19 cellular contexts compared by ENCODE assay signal in the genomic region with DNA sequence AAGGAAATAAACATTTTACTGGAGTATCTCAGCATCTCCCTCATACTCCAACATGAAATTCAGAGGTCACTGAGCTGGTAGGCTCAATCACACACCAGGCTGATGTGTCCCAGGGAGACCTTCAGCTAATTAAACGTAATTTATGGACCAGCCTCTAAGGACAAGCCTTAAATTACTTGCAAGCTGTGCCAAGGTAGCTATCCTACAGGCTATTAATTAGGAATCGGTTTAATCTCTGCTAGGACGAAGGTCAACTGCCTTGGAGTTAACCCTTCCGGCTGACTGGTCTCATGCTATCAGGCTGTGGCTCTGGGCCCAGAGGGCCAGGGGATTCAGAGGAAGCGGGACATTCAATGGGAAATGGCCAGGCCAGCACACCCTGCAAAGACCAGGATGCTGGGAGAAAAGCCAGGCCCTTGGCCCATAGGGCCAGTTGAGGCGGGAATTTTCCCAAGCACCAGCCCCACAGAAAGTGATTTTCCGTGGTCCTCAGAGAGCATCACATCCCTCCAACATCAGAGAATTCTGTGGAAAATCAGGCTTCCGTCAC. TPM values are rescaled to one million over a fixed set of nuclear protein-coding genes. Genes with fewer than 3 reads are reported as not detected.
A peak's percentile ranks its signal among the peaks of the same experiment; 100 is the strongest.
DNase-seq lines count a peak whose midpoint lies in the region; ATAC-seq and TF ChIP-seq lines count a peak whose summit lies in the region.
"Had no signal": no experiment of that assay in that cellular context is flagged by ENCODE, and none has a peak within 500 bp of the region (broad histone marks: within the 10 kb centered on the region; RNA-seq: fewer than 3 reads in every experiment).

No MANE protein-coding gene starts in this region.

- H3K9me3 ChIP-seq in liver (ENCODE audit: control insufficient read depth in 4 of 4, low read length in 3 of 4) (no peaks in the 10 kb centered on the region), stomach smooth muscle (ENCODE audit: control insufficient read depth in 2 of 2, low read length in 2 of 2) (no peaks in the 10 kb centered on the region)
- H3K9me3 ChIP-seq: Caco-2, suprapubic skin had no signal

- TF ChIP-seq RAD21 in liver (IDR thresholded peaks at IDR 0.05), result peak in 1 of 2 donors; percentile 5

- H3K4me1 ChIP-seq in liver (ENCODE audit: control insufficient read depth in 4 of 4, insufficient read depth in 4 of 4, low read length in 3 of 4) (peaks cover 44 to 92% (median 85%) of the 10 kb centered on the region in 4 donors), stomach smooth muscle (ENCODE audit: control insufficient read depth, insufficient read depth, low read length) (peaks cover 87% of the 10 kb centered on the region)

- ATAC-seq in GM21717 (IDR thresholded peaks at IDR 0.05; ENCODE audit: unreplicated experiment) (no peak), WTC11 (no peak)
- ATAC-seq: sciatic nerve had no signal

- H3K4me3 Mint-ChIP-seq in brain (no peak overlapping the region), WTC11 (no peak overlapping the region)

- H3K4me3 ChIP-seq in liver (ENCODE audit: low read depth in 1 of 3, low read length in 3 of 3), result no peak overlapping the region
- no peak overlapping the region for H3K4me3 ChIP-seq in stomach smooth muscle (ENCODE audit: low read length in 2 of 2)
- H3K4me3 ChIP-seq: neural progenitor cell, suprapubic skin had no signal

- DNase-seq in NCI-H82 treated with DMSO at 0.1 percent for 48 hours (lab: John Stamatoyannopoulos, UW; ENCODE audit: unreplicated experiment), result peak; percentile 63
- DNase-seq in NCI-H524 (lab: John Stamatoyannopoulos, UW), result no peak
- DNase-seq in WTC11 (ENCODE audit: low spot score), result no peak
- DNase-seq: activated effector memory CD4-positive, alpha-beta T cell treated with Interleukin-2 at 50 U/mL for 16 hours; Caco-2; NCI-H146; SIG-M5; stimulated activated CD4-positive, alpha-beta T cell treated with anti-CD3 and anti-CD28 coated beads, Interleukin-4, amount 100 ng/mL, for 1 hour; T-helper 2 cell had no signal

- peak overlapping the region; percentile 37 to 40 for H3K9ac ChIP-seq in liver (ENCODE audit: low read depth in 1 of 2, low read length in 2 of 2)
- H3K9ac ChIP-seq in stomach smooth muscle (ENCODE audit: low read length in 2 of 2), result no peak overlapping the region
- H3K9ac ChIP-seq: neural progenitor cell had no signal

- no peaks in the 10 kb centered on the region for H3K27me3 ChIP-seq in liver (ENCODE audit: control insufficient read depth in 4 of 4, insufficient read depth in 4 of 4, low read length in 3 of 4)
- H3K27me3 ChIP-seq in stomach smooth muscle (ENCODE audit: control insufficient read depth in 1 of 2, insufficient read depth in 2 of 2, low read length in 2 of 2), result no peaks in the 10 kb centered on the region
- H3K27me3 ChIP-seq: suprapubic skin had no signal

- peaks cover 0 to 9% (median 0%) of the 10 kb centered on the region in 5 experiments for H3K9me3 Mint-ChIP-seq in brain
- no peaks in the 10 kb centered on the region for H3K9me3 Mint-ChIP-seq in WTC11
- H3K9me3 Mint-ChIP-seq: neural progenitor cell had no signal

- no peaks in the 10 kb centered on the region for H3K36me3 Mint-ChIP-seq in brain
- H3K36me3 Mint-ChIP-seq in WTC11, result 0 out of 2 replicates have a peak, but pooled peaks cover 2% of the 10 kb centered on the region
- H3K36me3 Mint-ChIP-seq: neural progenitor cell had no signal

- H3K27ac ChIP-seq in liver (ENCODE audit: low read depth in 1 of 2, low read length in 2 of 2) (peak overlapping the region; percentile 94 to 96), stomach smooth muscle (ENCODE audit: low read length) (peak overlapping the region; percentile 94)
- H3K27ac ChIP-seq: epithelial cell of prostate, neural progenitor cell had no signal

- POLR2A ChIA-PET in WTC11 (lab: Charles Lee), result interaction anchor here (0.9 kb wide), 1 partner anchor 17 kb away, joined by 3 read pairs; no protein-coding TSS in a partner anchor

- H3K36me3 ChIP-seq in liver (ENCODE audit: control insufficient read depth in 4 of 4, insufficient read depth in 3 of 4, low read depth in 1 of 4, low read length in 3 of 4) (peaks cover 0 to 4% (median 1%) of the 10 kb centered on the region in 4 donors), stomach smooth muscle (ENCODE audit: control insufficient read depth in 2 of 2, insufficient read depth in 2 of 2, low read length in 2 of 2) (peaks cover 0 to 3% of the 10 kb centered on the region in 2 donors)
- H3K36me3 ChIP-seq: neural progenitor cell had no signal

- 47% methylated on average over 8 of the region's 8 CpGs for WGBS in liver

- H3K27me3 Mint-ChIP-seq in brain (peaks cover 5% of the 10 kb centered on the region), WTC11 (ENCODE audit: low read depth) (peaks cover 5% of the 10 kb centered on the region; the same call in 1 of the 2 replicates)

- TF ChIP-seq CTCF in brain (conservative IDR thresholded peaks at IDR 0.05), result no peak
- no peak for TF ChIP-seq CTCF in liver (IDR thresholded peaks at IDR 0.05; ENCODE audit: low read depth, low read length, missing input control)
- TF ChIP-seq CTCF in WTC11 (IDR thresholded peaks at IDR 0.05), result no peak

- CTCF ChIA-PET in WTC11 (lab: Charles Lee), result interaction anchor here (1.2 to 8.2 kb wide), 2 partner anchors 21 to 61 kb away, joined by 3 to 67 read pairs; partner anchors contain the start of gene DHRS3

- H3K4me1 Mint-ChIP-seq in brain (peaks cover 65% of the 10 kb centered on the region), WTC11 (peaks cover 66% of the 10 kb centered on the region)

- H3K27ac Mint-ChIP-seq in brain (peak overlapping the region in 3 of 5 experiments; percentile 18 to 71 (median 36)), WTC11 (no peak overlapping the region)
- H3K27ac Mint-ChIP-seq: neural progenitor cell had no signal

TF ChIP-seq in liver, 16 proteins besides CTCF, POLR2A, EP300 and RAD21:
- TF ChIP-seq HNF4A (conservative IDR thresholded peaks at IDR 0.05) (no peak), NR2F2 (IDR thresholded peaks at IDR 0.05) (peak; percentile 26), RXRA (IDR thresholded peaks at IDR 0.05) (peak in 1 of 2 donors; percentile 9)

TF ChIP-seq in WTC11, 78 proteins besides CTCF, POLR2A, EP300 and RAD21 (continues in another document):
- no peak for TF ChIP-seq EMX1 (CRISPR knock-in tag; IDR thresholded peaks at IDR 0.05)
- no peak for TF ChIP-seq ZNF396 (CRISPR knock-in tag; IDR thresholded peaks at IDR 0.05; ENCODE audit: borderline replicate concordance)
- no peak for TF ChIP-seq NR3C1 (CRISPR knock-in tag; conservative IDR thresholded peaks at IDR 0.05; ENCODE audit: low read depth)
- TF ChIP-seq GTF2I (CRISPR knock-in tag; conservative IDR thresholded peaks at IDR 0.05), result no peak
- TF ChIP-seq ZNF219 (CRISPR knock-in tag; IDR thresholded peaks at IDR 0.05; ENCODE audit: borderline replicate concordance), result no peak
- TF ChIP-seq GRHL2 (CRISPR knock-in tag; IDR thresholded peaks at IDR 0.05; ENCODE audit: insufficient replicate concordance, severe bottlenecking), result no peak
- TF ChIP-seq ZNF232 (CRISPR knock-in tag; IDR thresholded peaks at IDR 0.05), result no peak
- no peak for TF ChIP-seq ZNF671 (CRISPR knock-in tag; IDR thresholded peaks at IDR 0.05)
- TF ChIP-seq ZNF121 (CRISPR knock-in tag; IDR thresholded peaks at IDR 0.05), result no peak
- TF ChIP-seq, protein P1, sequence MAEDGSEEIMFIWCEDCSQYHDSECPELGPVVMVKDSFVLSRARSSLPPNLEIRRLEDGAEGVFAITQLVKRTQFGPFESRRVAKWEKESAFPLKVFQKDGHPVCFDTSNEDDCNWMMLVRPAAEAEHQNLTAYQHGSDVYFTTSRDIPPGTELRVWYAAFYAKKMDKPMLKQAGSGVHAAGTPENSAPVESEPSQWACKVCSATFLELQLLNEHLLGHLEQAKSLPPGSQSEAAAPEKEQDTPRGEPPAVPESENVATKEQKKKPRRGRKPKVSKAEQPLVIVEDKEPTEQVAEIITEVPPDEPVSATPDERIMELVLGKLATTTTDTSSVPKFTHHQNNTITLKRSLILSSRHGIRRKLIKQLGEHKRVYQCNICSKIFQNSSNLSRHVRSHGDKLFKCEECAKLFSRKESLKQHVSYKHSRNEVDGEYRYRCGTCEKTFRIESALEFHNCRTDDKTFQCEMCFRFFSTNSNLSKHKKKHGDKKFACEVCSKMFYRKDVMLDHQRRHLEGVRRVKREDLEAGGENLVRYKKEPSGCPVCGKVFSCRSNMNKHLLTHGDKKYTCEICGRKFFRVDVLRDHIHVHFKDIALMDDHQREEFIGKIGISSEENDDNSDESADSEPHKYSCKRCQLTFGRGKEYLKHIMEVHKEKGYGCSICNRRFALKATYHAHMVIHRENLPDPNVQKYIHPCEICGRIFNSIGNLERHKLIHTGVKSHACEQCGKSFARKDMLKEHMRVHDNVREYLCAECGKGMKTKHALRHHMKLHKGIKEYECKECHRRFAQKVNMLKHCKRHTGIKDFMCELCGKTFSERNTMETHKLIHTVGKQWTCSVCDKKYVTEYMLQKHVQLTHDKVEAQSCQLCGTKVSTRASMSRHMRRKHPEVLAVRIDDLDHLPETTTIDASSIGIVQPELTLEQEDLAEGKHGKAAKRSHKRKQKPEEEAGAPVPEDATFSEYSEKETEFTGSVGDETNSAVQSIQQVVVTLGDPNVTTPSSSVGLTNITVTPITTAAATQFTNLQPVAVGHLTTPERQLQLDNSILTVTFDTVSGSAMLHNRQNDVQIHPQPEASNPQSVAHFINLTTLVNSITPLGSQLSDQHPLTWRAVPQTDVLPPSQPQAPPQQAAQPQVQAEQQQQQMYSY (CRISPR knock-in tag; IDR thresholded peaks at IDR 0.05), result no peak
- no peak for TF ChIP-seq E2F5 (CRISPR knock-in tag; IDR thresholded peaks at IDR 0.05)

RNA-seq across cellular contexts. Expression of gene DHRS3, which starts 19.0 kb away (rescaled TPM):
- polyA plus RNA-seq in brain (ENCODE audit: insufficient read depth, low read depth, low replicate concordance) (15.9 TPM), liver (100 to 1,000 TPM; 170 to 185 TPM)
- total RNA-seq in liver (100 to 1,000 TPM in 1 of 2 donors, 10 to 100 TPM in 1; 62.6 to 146 TPM), WTC11 (2021) (37.6 to 37.9 TPM (median 37.7 TPM) in 3 replicates)

RNA-seq across cellular contexts. Expression of gene AADACL4, which starts 44.9 kb away (rescaled TPM):
- polyA plus RNA-seq in brain (ENCODE audit: insufficient read depth, low read depth, low replicate concordance), result not detected
- total RNA-seq in liver, result not detected
- polyA plus RNA-seq in liver, result not detected
- 0.11 TPM in 1 of 3 replicates, not detected in the others for total RNA-seq in WTC11 (2021)
- total RNA-seq: Caco-2, G401, glomerular endothelial cell, sciatic nerve, suprapubic skin had no signal

Comparison
In these comparisons a context has a peak if more than half of its experiments do, and no peak if none do; other contexts are left out.
1. H3K9ac ChIP-seq: peak in liver (2 of 2); none in stomach smooth muscle (0 of 2).